8 cellular contexts compared by ENCODE assay signal in the genomic region with DNA sequence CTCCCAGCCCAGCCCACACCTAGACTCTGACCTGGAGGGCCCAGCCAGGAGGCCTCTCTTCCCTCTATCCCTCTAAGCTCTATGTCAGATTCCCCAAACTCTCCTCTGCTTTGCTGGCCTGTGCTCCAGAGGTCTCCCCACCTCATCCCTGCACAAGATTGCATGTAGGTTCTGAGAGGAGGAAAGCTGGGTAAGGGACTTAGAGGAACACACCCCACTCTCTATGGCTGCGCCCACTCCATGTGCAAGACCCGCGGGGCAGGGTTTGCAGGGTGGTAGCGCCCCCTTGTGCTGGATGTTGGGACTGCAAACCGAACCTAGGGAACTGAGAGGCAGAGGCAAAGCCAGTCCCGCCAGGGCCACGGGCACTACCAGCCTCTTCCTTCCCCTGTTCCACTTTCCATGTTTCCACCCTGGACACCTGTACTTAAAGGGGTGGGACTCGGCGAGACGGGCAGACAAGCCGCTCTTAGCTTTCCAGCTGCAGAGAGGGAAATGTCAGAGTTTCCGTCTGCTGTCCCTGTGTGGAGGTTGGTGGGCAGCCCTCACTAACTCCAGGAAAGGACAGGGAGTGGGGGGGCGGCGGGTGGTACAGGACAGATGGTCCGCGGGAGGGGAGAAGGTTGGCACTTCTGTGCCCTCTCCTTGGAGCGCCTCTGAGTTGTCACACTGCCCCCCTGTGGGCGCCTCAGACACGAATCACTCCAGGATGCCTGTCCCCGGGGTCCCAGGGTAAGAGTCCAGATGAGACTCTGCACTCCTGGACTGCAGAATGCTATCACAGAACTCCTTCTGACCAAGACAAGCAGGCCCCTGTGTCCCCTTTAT.
DNase-seq lines count a peak whose midpoint lies in the region; ATAC-seq and TF ChIP-seq lines count a peak whose summit lies in the region.

No MANE protein-coding gene starts in this region.

- H3K27ac ChIP-seq in BLaER1 (peak overlapping the region; percentile 76), HUES48 (ENCODE audit: low read depth, low read length) (no peak overlapping the region), OCI-LY3 (ENCODE audit: low read length) (peak overlapping the region; percentile 62)

- peak; percentile 73 for ATAC-seq in GM19395 (IDR thresholded peaks at IDR 0.05; ENCODE audit: unreplicated experiment)

- H3K4me2 ChIP-seq in BLaER1 (peak overlapping the region; percentile 91), OCI-LY3 (ENCODE audit: low read length) (peak overlapping the region; percentile 100)

- peak overlapping the region; percentile 59 for H3K4me3 ChIP-seq in BLaER1
- peak overlapping the region; percentile 63 for H3K4me3 ChIP-seq in HUES48 (ENCODE audit: low read depth, low read length)
- peak overlapping the region; percentile 93 for H3K4me3 ChIP-seq in OCI-LY3 (ENCODE audit: low read length)
- H3K4me3 ChIP-seq in mucosa of stomach (ENCODE audit: low read length) = peak overlapping the region; percentile 46

- TF ChIP-seq CTCF in OCI-LY3 (IDR thresholded peaks at IDR 0.05; ENCODE audit: low read depth, low read length) = peak; percentile 82

- DNase-seq in activated T-cell treated with anti-CD3 and anti-CD28 coated beads for 48 hours (ENCODE audit: low read depth) (peak; percentile 89), erythroblast (lab: John Stamatoyannopoulos, UW) (peak; percentile 82 to 92)
- DNase-seq in stimulated activated CD8-positive, alpha-beta memory T cell treated with anti-CD3 and anti-CD28 coated beads, Interleukin-4, amount 100 ng/mL, for 1 hour (ENCODE audit: low read depth in 2 of 2, low spot score in 1 of 2) = peak; percentile 85 to 92

- peaks cover 36% of the 10 kb centered on the region for H3K4me1 ChIP-seq in BLaER1
- peaks cover 19% of the 10 kb centered on the region for H3K4me1 ChIP-seq in HUES48 (ENCODE audit: control insufficient read depth, insufficient read depth, low read length)
- peaks cover 4% of the 10 kb centered on the region for H3K4me1 ChIP-seq in OCI-LY3 (ENCODE audit: low read length)
- peaks cover 45% of the 10 kb centered on the region for H3K4me1 ChIP-seq in mucosa of stomach (ENCODE audit: control insufficient read depth, insufficient read depth, low read length)

- H2AFZ ChIP-seq in OCI-LY3 (ENCODE audit: low read depth, low read length) = peak overlapping the region; percentile 94

- H3K79me2 ChIP-seq in OCI-LY3 (ENCODE audit: low read length) = no peaks in the 10 kb centered on the region

- TF ChIP-seq POLR2A in erythroblast (IDR thresholded peaks at IDR 0.05; ENCODE audit: low read length) = no peak

- peak overlapping the region; percentile 75 for H3K9ac ChIP-seq in BLaER1
- peak overlapping the region; percentile 69 for H3K9ac ChIP-seq in HUES48 (ENCODE audit: low read depth, low read length)
- peak overlapping the region; percentile 97 for H3K9ac ChIP-seq in OCI-LY3 (ENCODE audit: low read length)
- peak overlapping the region; percentile 71 for H3K9ac ChIP-seq in mucosa of stomach (ENCODE audit: low read length)

- H3K36me3 ChIP-seq in BLaER1 (no peaks in the 10 kb centered on the region), HUES48 (ENCODE audit: control insufficient read depth, insufficient read depth, low read length) (no peaks in the 10 kb centered on the region), OCI-LY3 (replicated peaks; ENCODE audit: low read depth, low read length) (no peaks in the 10 kb centered on the region), mucosa of stomach (ENCODE audit: control insufficient read depth, insufficient read depth, low read length) (no peaks in the 10 kb centered on the region)

- no peaks in the 10 kb centered on the region for H3K9me3 ChIP-seq in BLaER1
- no peaks in the 10 kb centered on the region for H3K9me3 ChIP-seq in HUES48 (ENCODE audit: control insufficient read depth, insufficient read depth, low read length)
- no peaks in the 10 kb centered on the region for H3K9me3 ChIP-seq in OCI-LY3 (ENCODE audit: insufficient read depth, low read length)
- H3K9me3 ChIP-seq in mucosa of stomach (ENCODE audit: control insufficient read depth, low read length) = no peaks in the 10 kb centered on the region

- H4K20me1 ChIP-seq in BLaER1 (no peaks in the 10 kb centered on the region), OCI-LY3 (ENCODE audit: insufficient read depth, low read length) (no peaks in the 10 kb centered on the region)

- H3K27me3 ChIP-seq in BLaER1 (no peaks in the 10 kb centered on the region), HUES48 (ENCODE audit: control insufficient read depth, insufficient read depth, low read length) (no peaks in the 10 kb centered on the region), OCI-LY3 (ENCODE audit: low read depth, low read length) (no peaks in the 10 kb centered on the region), mucosa of stomach (ENCODE audit: control insufficient read depth, insufficient read depth, low read length) (no peaks in the 10 kb centered on the region)
